ENCODE assay signal across 20 cellular contexts in genomic region chr2:64601785-64602391, GRCh38. TPM values are rescaled to one million over a fixed set of nuclear protein-coding genes. Genes with fewer than 3 reads are reported as not detected.
A peak's percentile ranks its signal among the peaks of the same experiment; 100 is the strongest.
DNase-seq lines count a peak whose midpoint lies in the region; ATAC-seq and TF ChIP-seq lines count a peak whose summit lies in the region.
"Had no signal": no experiment of that assay in that cellular context is flagged by ENCODE, and none has a peak within 500 bp of the region (broad histone marks: within the 10 kb centered on the region; RNA-seq: fewer than 3 reads in every experiment).

No MANE protein-coding gene starts in this region.

- TF ChIP-seq CTCF in KMS-11 (conservative IDR thresholded peaks at IDR 0.05; ENCODE audit: low read depth, low read length) (no peak), parathyroid adenoma (IDR thresholded peaks at IDR 0.05) (no peak)

- H3K36me3 ChIP-seq in KMS-11 (ENCODE audit: insufficient read depth): no peaks in the 10 kb centered on the region
- H3K36me3 ChIP-seq in parathyroid adenoma (ENCODE audit: control insufficient read depth, insufficient read depth, low read length): no peaks in the 10 kb centered on the region
- H3K36me3 ChIP-seq: SJCRH30 had no signal

- H3K27me3 ChIP-seq in KMS-11 (ENCODE audit: insufficient read depth, low read depth): no peaks in the 10 kb centered on the region
- no peaks in the 10 kb centered on the region for H3K27me3 ChIP-seq in parathyroid adenoma (ENCODE audit: control insufficient read depth, insufficient read depth, low read length)
- H3K27me3 ChIP-seq: SJCRH30 had no signal

- peak overlapping the region; percentile 13; the same call in 1 of the 2 replicates for H3K9ac ChIP-seq in KMS-11
- H3K9ac ChIP-seq in parathyroid adenoma: no peak overlapping the region

- H3K4me2 ChIP-seq in KMS-11 (peak overlapping the region; percentile 60), parathyroid adenoma (ENCODE audit: low read length) (peak overlapping the region; percentile 16)

- peak overlapping the region; percentile 50 for H3K27ac ChIP-seq in KMS-11
- H3K27ac ChIP-seq in parathyroid adenoma: no peak overlapping the region
- H3K27ac ChIP-seq: SJCRH30 had no signal

- H3K79me2 ChIP-seq in KMS-11 (ENCODE audit: insufficient read depth, low read depth) (no peaks in the 10 kb centered on the region), parathyroid adenoma (no peaks in the 10 kb centered on the region)

- H3K4me3 ChIP-seq in KMS-11 (IDR thresholded peaks at IDR 0.05; ENCODE audit: insufficient read depth, low read depth, low read length): peak overlapping the region; percentile 50
- peak overlapping the region; percentile 3 for H3K4me3 ChIP-seq in parathyroid adenoma (ENCODE audit: low read depth, low read length)
- H3K4me3 ChIP-seq: SJCRH30 had no signal

- ATAC-seq in HG03439 (IDR thresholded peaks at IDR 0.05; ENCODE audit: unreplicated experiment): no peak

- peak overlapping the region; percentile 79 for H2AFZ ChIP-seq in KMS-11 (ENCODE audit: low read depth)
- H2AFZ ChIP-seq in parathyroid adenoma: no peak overlapping the region

- H4K20me1 ChIP-seq in KMS-11 (ENCODE audit: insufficient read depth): no peaks in the 10 kb centered on the region

- DNase-seq in NCI-H69 (lab: John Stamatoyannopoulos, UW) (peak; percentile 1), mesenteric fat pad (ENCODE audit: low spot score) (peak; percentile 85), SK-N-DZ (ENCODE audit: low spot score) (no peak), NCI-H774 (lab: John Stamatoyannopoulos, UW) (no peak)
- DNase-seq: C1 segment of cervical spinal cord; CD4-positive, alpha-beta memory T cell; COR-L47; DMS53; GOT3; HCEC 1CT; NCI-H1092; NCI-H1417 treated with DMSO at 0.1 percent for 48 hours; NCI-H1694 treated with DMSO at 0.1 percent for 48 hours; NCI-H2081; NCI-H2227 treated with DMSO at 0.1 percent for 48 hours; NCI-H526 treated with DMSO at 0.1 percent for 48 hours; SJCRH30 had no signal

- no peaks in the 10 kb centered on the region for H3K9me3 ChIP-seq in parathyroid adenoma (ENCODE audit: control insufficient read depth, low read length)

- H3K4me1 ChIP-seq in KMS-11 (ENCODE audit: low read depth, poor library complexity, severe bottlenecking) (peaks cover 28% of the 10 kb centered on the region), parathyroid adenoma (peaks cover 10% of the 10 kb centered on the region)
- H3K4me1 ChIP-seq: SJCRH30 had no signal

RNA-seq across cellular contexts. Expression of gene SERTAD2, which starts 51.8 kb away (rescaled TPM):
- 19.7 TPM for total RNA-seq in mesenteric fat pad
- polyA plus RNA-seq in SK-N-DZ (2014; cell fraction: cytosol; rRNA removed): 5.9 and 7.3 TPM in 2 replicates
- polyA plus RNA-seq in SK-N-DZ (2014; cell fraction: nucleus; rRNA removed): 3.1 and 4.2 TPM in 2 replicates

Comparison
In these comparisons a context has a peak if more than half of its experiments do, and no peak if none do; other contexts are left out.
1. DNase-seq: peak in NCI-H69 (single experiment) and mesenteric fat pad (single experiment); none in SK-N-DZ (single experiment) and NCI-H774 (single experiment).